In genomic region chr12:47819902-47820630, GRCh38 we compare ENCODE assay signal across 8 cellular contexts. TPM values are rescaled to one million over a fixed set of nuclear protein-coding genes. Genes with fewer than 3 reads are reported as not detected.
DNase-seq lines count a peak whose midpoint lies in the region; ATAC-seq and FAIRE-seq lines count a peak whose summit lies in the region.

TSS of gene HDAC7 (minus strand) at chr12:47819903. CDS start at chr12:47819785, 118 bp downstream.

- peaks cover 39% of the 10 kb centered on the region for H3K79me1 ChIP-seq in trophoblast cell (ENCODE audit: low read length)

- H3K9me3 ChIP-seq in HUES64 (ENCODE audit: insufficient read depth, low read depth, low read length), result no peaks in the 10 kb centered on the region
- H3K9me3 ChIP-seq in trophoblast cell (ENCODE audit: insufficient read depth, low read depth, low read length), result no peaks in the 10 kb centered on the region

- peak within 1 kb of the TSS; percentile 58 for H2BK12ac ChIP-seq in trophoblast cell (ENCODE audit: low read length)

- DNase-seq in AG08396 (ENCODE audit: low spot score) (peak; percentile 90), SW480 (ENCODE audit: low spot score) (peak; percentile 74), cardiac septum (ENCODE audit: low spot score) (peak; percentile 95), trophoblast cell (peak; percentile 66 to 72), urothelium cell line (ENCODE audit: low spot score) (peak; percentile 90)

- peak within 1 kb of the TSS; percentile 100 for H3K14ac ChIP-seq in trophoblast cell (ENCODE audit: low read length)

- no peak for FAIRE-seq in urothelium cell line (lab: Jason Lieb, UNC)

- H4K8ac ChIP-seq in trophoblast cell (ENCODE audit: low read depth, low read length), result peak within 1 kb of the TSS; percentile 86

- H2AFZ ChIP-seq in trophoblast cell (ENCODE audit: insufficient read depth, low read length, poor library complexity), result peak within 1 kb of the TSS; percentile 50

- peak; percentile 40 for ATAC-seq in GM19025 (IDR thresholded peaks at IDR 0.05; ENCODE audit: low read depth, unreplicated experiment)

- H3K18ac ChIP-seq in trophoblast cell (ENCODE audit: low read length), result peak within 1 kb of the TSS; percentile 96

- H3K4me2 ChIP-seq in trophoblast cell (ENCODE audit: low read length), result peak within 1 kb of the TSS; percentile 98

- H3K4ac ChIP-seq in trophoblast cell (ENCODE audit: low read depth, low read length), result peak within 1 kb of the TSS; percentile 70

- H3K27me3 ChIP-seq in HUES64 (ENCODE audit: insufficient read depth, low read length) (no peaks in the 10 kb centered on the region), trophoblast cell (ENCODE audit: insufficient read depth, low read length) (no peaks in the 10 kb centered on the region)

- H3K4me3 ChIP-seq in HUES64 (ENCODE audit: low read length) (peak within 1 kb of the TSS; percentile 70), trophoblast cell (ENCODE audit: low read depth, low read length) (peak within 1 kb of the TSS; percentile 84)

- H3K4me1 ChIP-seq in HUES64 (ENCODE audit: insufficient read depth, low read length) (peaks cover 48% of the 10 kb centered on the region), trophoblast cell (ENCODE audit: control insufficient read depth in 1 of 2, insufficient read depth in 2 of 2, low read length in 2 of 2) (peaks cover 32 to 48% of the 10 kb centered on the region in 2 experiments)

- H2AK5ac ChIP-seq in trophoblast cell (ENCODE audit: low read length), result peak within 1 kb of the TSS; percentile 85

- H3K9ac ChIP-seq in HUES64 (ENCODE audit: low read depth, low read length) (peak within 1 kb of the TSS; percentile 97), trophoblast cell (ENCODE audit: low read length) (peak within 1 kb of the TSS; percentile 97)

- H3K27ac ChIP-seq in HUES64 (ENCODE audit: low read depth, low read length) (peak within 1 kb of the TSS; percentile 91), adipose tissue (ENCODE audit: low read depth, low read length) (peak within 1 kb of the TSS; percentile 94), trophoblast cell (ENCODE audit: low read depth, low read length) (peak within 1 kb of the TSS; percentile 99)

- peak within 1 kb of the TSS; percentile 93 for H2BK120ac ChIP-seq in trophoblast cell (ENCODE audit: insufficient read depth, low read length, poor library complexity)

- peaks cover 42% of the 10 kb centered on the region for H3K79me2 ChIP-seq in trophoblast cell (ENCODE audit: control insufficient read depth, insufficient read depth, low read length, poor library complexity)

- H3K23ac ChIP-seq in trophoblast cell (ENCODE audit: low read length), result peak within 1 kb of the TSS; percentile 91

- H2BK5ac ChIP-seq in trophoblast cell (ENCODE audit: low read depth, low read length, poor library complexity), result peak within 1 kb of the TSS; percentile 93

- WGBS in HUES64, result under 1% methylated on average over 57 of the region's 58 CpGs
- WGBS in adipose tissue, 3 donors, result 0 to 2% (median 1%) methylated on average over 43 to 58 of the region's 58 CpGs
- no CpG with 5 or more reads among the region's 58 CpGs for WGBS in trophoblast cell (ENCODE audit: extremely low coverage, insufficient coverage, insufficient read length)

- peak within 1 kb of the TSS; percentile 99 for H4K91ac ChIP-seq in trophoblast cell (ENCODE audit: low read depth, low read length)

- peak within 1 kb of the TSS; percentile 79 for H4K12ac ChIP-seq in trophoblast cell (ENCODE audit: low read depth, low read length)

- H3K36me3 ChIP-seq in HUES64 (ENCODE audit: insufficient read depth, low read length), result peaks cover 7% of the 10 kb centered on the region; the same call in 1 of the 2 replicates
- peaks cover 4 to 5% of the 10 kb centered on the region in 2 experiments for H3K36me3 ChIP-seq in trophoblast cell (ENCODE audit: control insufficient read depth in 1 of 2, insufficient read depth in 2 of 2, low read length in 2 of 2)

- intact Hi-C loops in cardiac septum (cut with DNase I), result loop anchor here (2.0 kb wide), 1 partner anchor 19 kb away; no protein-coding TSS in a partner anchor

RNA-seq across cellular contexts. Expression of gene HDAC7, which starts in this region (rescaled TPM):
- polyA plus RNA-seq in HUES64 (2013, experiment 1 of 2), result 47.8 TPM
- polyA plus RNA-seq in HUES64 (2013, experiment 2 of 2), result 52.9 TPM
- 100 to 1,000 TPM in 1 of 3 donors, 10 to 100 TPM in 2; 18.9 to 107 (median 59.0) TPM for polyA plus RNA-seq in adipose tissue
- total RNA-seq in cardiac septum, result 62.7 TPM
- 47.8 and 51.3 TPM in 2 replicates for polyA plus RNA-seq in trophoblast cell (2013)

Comparison
In these comparisons a context has a peak if more than half of its experiments do, and no peak if none do; other contexts are left out.
1. Peak in every context shown above with its lines: DNase-seq, ATAC-seq, H3K4me3 ChIP-seq and H3K27ac ChIP-seq.